ENCODE assay signal across 22 cellular contexts in the genomic region with DNA sequence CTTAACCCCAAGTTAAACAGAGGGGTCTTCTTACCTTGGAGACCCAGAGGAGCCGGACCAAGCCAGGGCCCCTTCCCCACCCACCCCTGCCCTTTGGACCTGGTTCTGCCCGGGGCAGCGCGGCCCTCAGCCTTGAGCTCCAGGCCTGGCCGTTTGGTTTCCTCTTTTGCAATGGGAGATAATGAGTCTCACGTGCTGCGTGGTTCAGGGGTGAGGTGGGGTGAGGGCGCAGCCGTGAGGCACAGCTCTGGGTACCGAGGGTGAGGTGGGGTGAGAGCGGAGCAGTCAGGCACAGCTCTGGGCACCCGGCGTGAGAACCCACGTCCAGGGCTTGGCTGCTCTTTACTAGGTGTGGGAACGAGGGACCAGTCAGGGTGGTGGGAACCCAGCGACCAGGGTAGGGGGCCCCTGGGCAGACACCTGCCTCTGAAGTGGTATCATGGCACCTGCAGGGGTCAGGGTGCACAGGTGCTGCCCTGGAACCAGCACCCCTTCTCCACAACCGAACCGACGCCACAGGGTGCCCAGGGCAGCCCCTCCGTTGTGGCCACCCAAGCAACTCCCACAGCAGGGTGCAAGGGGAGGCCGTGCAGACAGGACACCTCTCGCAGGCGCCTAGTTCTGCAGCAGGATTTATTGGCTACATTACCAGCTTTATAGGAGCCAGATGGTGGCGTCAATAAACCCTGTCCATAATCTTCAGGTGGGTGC.
"Had no signal": no experiment of that assay in that cellular context is flagged by ENCODE, and none has a peak within 500 bp of the region (broad histone marks: within the 10 kb centered on the region; RNA-seq: fewer than 3 reads in every experiment).

No MANE protein-coding gene starts in this region.

- DNase-seq: activated CD4-positive, alpha-beta T cell treated with anti-CD3 and anti-CD28 coated beads, Interleukin-2, amount 10 ng/mL, durations not matched to agents 24 days and 14 days; activated CD8-positive, alpha-beta T cell treated with anti-CD3 and anti-CD28 coated beads, Interleukin-2, amount 10 ng/mL, durations not matched to agents 7 days and 5 days; activated naive CD4-positive, alpha-beta T cell treated with anti-CD3 and anti-CD28 coated beads, Interleukin-2, amount 10 ng/mL, durations not matched to agents 7 days and 5 days; activated naive CD8-positive, alpha-beta T cell treated with anti-CD3 and anti-CD28 coated beads, Interleukin-2, amount 50 U/mL, for 24 hours; activated T-cell treated with anti-CD3 and anti-CD28 coated beads, Interleukin-2, amount 50 U/mL, for 4 hours; anterior cingulate cortex; cerebellar nuclear complex; cortex of kidney; effector CD4-positive, alpha-beta T cell; lower lobe of right lung; occipital lobe; stimulated activated CD4-positive, alpha-beta T cell treated with anti-CD3 and anti-CD28 coated beads, Interleukin-15, amount 100 ng/mL, for 24 hours; stimulated activated CD4-positive, alpha-beta T cell treated with anti-CD3 and anti-CD28 coated beads, Interleukin-2, amount 100 ng/mL, for 48 hours; stimulated activated naive CD8-positive, alpha-beta T cell treated with anti-CD3 and anti-CD28 coated beads, Interleukin-15, amount 100 ng/mL, for 72 hours; T-helper 1 cell; T-helper 9 cell; trophoblast cell had no signal

- H3K36me3 ChIP-seq: esophagus muscularis mucosa, lower lobe of right lung, prostate gland, right atrium auricular region had no signal

- H3K4me1 ChIP-seq: lower lobe of right lung, prostate gland, right atrium auricular region had no signal

- H3K27ac ChIP-seq: esophagus muscularis mucosa, lower lobe of right lung, prostate gland, right atrium auricular region had no signal

- FAIRE-seq: bronchial epithelial cell had no signal

- H3K4me3 ChIP-seq: esophagus muscularis mucosa, lower lobe of right lung, prostate gland, right atrium auricular region had no signal

- ATAC-seq: activated CD8-positive, alpha-beta T cell treated with anti-CD3 and anti-CD28 coated beads, Interleukin-2, amount 10 ng/mL, durations not matched to agents 7 days and 5 days; activated naive CD8-positive, alpha-beta T cell treated with anti-CD3 and anti-CD28 coated beads, Interleukin-2, amount 50 U/mL, for 24 hours; activated T-cell treated with anti-CD3 and anti-CD28 coated beads, Interleukin-2, amount 50 U/mL, for 4 hours; natural killer cell treated with Interleukin-12 subunit alpha and Interleukin-12 subunit beta and Interleukin-15 and Interleukin-18, amount 100 ng/mL, for 72 hours; stimulated activated naive CD8-positive, alpha-beta T cell treated with anti-CD3 and anti-CD28 coated beads, Interleukin-15, amount 100 ng/mL, for 72 hours had no signal

- H3K9me3 ChIP-seq: esophagus muscularis mucosa, lower lobe of right lung, prostate gland, right atrium auricular region had no signal

- H3K27me3 ChIP-seq: right atrium auricular region had no signal
